Comparison of ENCODE assay signal across 14 cellular contexts in the genomic region with DNA sequence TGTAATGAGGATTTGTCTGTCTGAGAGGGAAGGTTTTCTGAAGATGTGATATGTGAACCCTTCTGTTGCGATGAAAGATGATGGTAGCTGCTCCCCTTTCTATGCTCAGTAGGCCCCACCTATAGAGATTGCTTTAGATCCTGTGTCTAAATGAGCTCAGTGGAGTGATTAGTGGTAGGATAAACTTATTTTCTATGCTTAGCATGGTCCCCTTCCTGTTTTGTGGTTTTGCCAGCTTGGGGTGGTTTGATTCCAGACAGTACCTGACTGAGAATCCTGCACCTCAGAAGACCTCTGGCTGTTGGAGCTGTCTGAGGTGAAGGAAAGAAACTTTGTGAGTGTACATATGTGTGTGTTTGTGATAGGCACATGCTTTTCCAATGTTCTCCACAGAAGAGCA. TPM values are rescaled to one million over a fixed set of nuclear protein-coding genes. Genes with fewer than 3 reads are reported as not detected.
DNase-seq lines count a peak whose midpoint lies in the region; ATAC-seq lines count a peak whose summit lies in the region.
"Had no signal": no experiment of that assay in that cellular context is flagged by ENCODE, and none has a peak within 500 bp of the region (broad histone marks: within the 10 kb centered on the region; RNA-seq: fewer than 3 reads in every experiment).

No MANE protein-coding gene starts in this region.

- H3K9me3 Mint-ChIP-seq in activated CD4-positive, alpha-beta T cell treated with anti-CD3 and anti-CD28 coated beads, Interleukin-2, amount 10 ng/mL, durations not matched to agents 7 days and 5 days, result no peaks in the 10 kb centered on the region
- H3K9me3 Mint-ChIP-seq in activated naive CD8-positive, alpha-beta T cell treated with anti-CD3 and anti-CD28 coated beads, Interleukin-2, amount 10 ng/mL, durations not matched to agents 7 days and 5 days, result no peaks in the 10 kb centered on the region
- no peaks in the 10 kb centered on the region for H3K9me3 Mint-ChIP-seq in natural killer cell treated with Interleukin-12 subunit alpha and Interleukin-12 subunit beta and Interleukin-15 and Interleukin-18, amount 100 ng/mL, for 72 hours

- no peaks in the 10 kb centered on the region for H3K27me3 Mint-ChIP-seq in activated CD4-positive, alpha-beta T cell treated with anti-CD3 and anti-CD28 coated beads, Interleukin-2, amount 10 ng/mL, durations not matched to agents 7 days and 5 days
- no peaks in the 10 kb centered on the region for H3K27me3 Mint-ChIP-seq in activated naive CD8-positive, alpha-beta T cell treated with anti-CD3 and anti-CD28 coated beads, Interleukin-2, amount 10 ng/mL, durations not matched to agents 7 days and 5 days
- H3K27me3 Mint-ChIP-seq in natural killer cell treated with Interleukin-12 subunit alpha and Interleukin-12 subunit beta and Interleukin-15 and Interleukin-18, amount 100 ng/mL, for 72 hours, result no peaks in the 10 kb centered on the region

- in situ Hi-C loops in KBM-7 (cut with MboI; ENCODE audit: low pct_unique_long_range_greater_than_20kb, low sequenced_read_pairs), result no loop called here

- no peak for DNase-seq in activated CD4-positive, alpha-beta T cell treated with anti-CD3 and anti-CD28 coated beads, Interleukin-2, amount 10 ng/mL, durations not matched to agents 7 days and 5 days
- DNase-seq in activated CD4-positive, alpha-beta T cell treated with anti-CD3 and anti-CD28 coated beads, Interleukin-2, amount 50 U/mL, for 48 hours, result no peak
- peak; percentile 42 for DNase-seq in KBM-7
- no peak for DNase-seq in activated naive CD8-positive, alpha-beta T cell treated with anti-CD3 and anti-CD28 coated beads, Interleukin-2, amount 10 ng/mL, durations not matched to agents 7 days and 5 days
- no peak for DNase-seq in natural killer cell treated with Interleukin-12 subunit alpha and Interleukin-12 subunit beta and Interleukin-15 and Interleukin-18, amount 100 ng/mL, for 72 hours (ENCODE audit: low spot score)
- no peak for DNase-seq in NCI-H1694 treated with DMSO at 0.1 percent for 48 hours (lab: John Stamatoyannopoulos, UW)
- DNase-seq: anterior cingulate cortex, hypothalamus, NCI-H187, SHP77, uterus had no signal

- CTCF ChIA-PET in activated CD4-positive, alpha-beta T cell treated with anti-CD3 and anti-CD28 coated beads, Interleukin-2, amount 10 ng/mL, durations not matched to agents 7 days and 5 days (lab: Charles Lee), result interaction anchor here (1.5 to 8.0 kb wide), 3 partner anchors 11 to 83 kb away, joined by 3 to 58 read pairs (median 6); no protein-coding TSS in a partner anchor

- peak overlapping the region; percentile 32 for H3K4me3 Mint-ChIP-seq in activated CD4-positive, alpha-beta T cell treated with anti-CD3 and anti-CD28 coated beads, Interleukin-2, amount 10 ng/mL, durations not matched to agents 7 days and 5 days
- peak overlapping the region; percentile 41 for H3K4me3 Mint-ChIP-seq in activated naive CD8-positive, alpha-beta T cell treated with anti-CD3 and anti-CD28 coated beads, Interleukin-2, amount 10 ng/mL, durations not matched to agents 7 days and 5 days
- peak overlapping the region; percentile 65 for H3K4me3 Mint-ChIP-seq in natural killer cell treated with Interleukin-12 subunit alpha and Interleukin-12 subunit beta and Interleukin-15 and Interleukin-18, amount 100 ng/mL, for 72 hours
- H3K4me3 Mint-ChIP-seq: mesothelial cell of epicardium had no signal

- peaks cover 58% of the 10 kb centered on the region for H3K36me3 Mint-ChIP-seq in activated CD4-positive, alpha-beta T cell treated with anti-CD3 and anti-CD28 coated beads, Interleukin-2, amount 10 ng/mL, durations not matched to agents 7 days and 5 days (ENCODE audit: low read depth)
- H3K36me3 Mint-ChIP-seq in activated naive CD8-positive, alpha-beta T cell treated with anti-CD3 and anti-CD28 coated beads, Interleukin-2, amount 10 ng/mL, durations not matched to agents 7 days and 5 days, result peaks cover 25% of the 10 kb centered on the region
- peaks cover 11% of the 10 kb centered on the region for H3K36me3 Mint-ChIP-seq in natural killer cell treated with Interleukin-12 subunit alpha and Interleukin-12 subunit beta and Interleukin-15 and Interleukin-18, amount 100 ng/mL, for 72 hours

- peak overlapping the region; percentile 68 for H3K27ac Mint-ChIP-seq in activated CD4-positive, alpha-beta T cell treated with anti-CD3 and anti-CD28 coated beads, Interleukin-2, amount 10 ng/mL, durations not matched to agents 7 days and 5 days
- peak overlapping the region; percentile 58 for H3K27ac Mint-ChIP-seq in activated naive CD8-positive, alpha-beta T cell treated with anti-CD3 and anti-CD28 coated beads, Interleukin-2, amount 10 ng/mL, durations not matched to agents 7 days and 5 days
- H3K27ac Mint-ChIP-seq in natural killer cell treated with Interleukin-12 subunit alpha and Interleukin-12 subunit beta and Interleukin-15 and Interleukin-18, amount 100 ng/mL, for 72 hours, result peak overlapping the region; percentile 90 to 94
- H3K27ac Mint-ChIP-seq: mesothelial cell of epicardium had no signal

- POLR2A ChIA-PET in activated CD4-positive, alpha-beta T cell treated with anti-CD3 and anti-CD28 coated beads, Interleukin-2, amount 10 ng/mL, durations not matched to agents 7 days and 5 days (lab: Charles Lee), result no interaction called here
- POLR2A ChIA-PET in activated naive CD8-positive, alpha-beta T cell treated with anti-CD3 and anti-CD28 coated beads, Interleukin-2, amount 10 ng/mL, durations not matched to agents 7 days and 5 days (lab: Charles Lee), result interaction anchor here (1.0 to 2.2 kb wide), 2 partner anchors 12 to 17 kb away, joined by 3 to 10 read pairs; no protein-coding TSS in a partner anchor

- peaks cover 86% of the 10 kb centered on the region for H3K4me1 Mint-ChIP-seq in activated CD4-positive, alpha-beta T cell treated with anti-CD3 and anti-CD28 coated beads, Interleukin-2, amount 10 ng/mL, durations not matched to agents 7 days and 5 days
- H3K4me1 Mint-ChIP-seq in activated naive CD8-positive, alpha-beta T cell treated with anti-CD3 and anti-CD28 coated beads, Interleukin-2, amount 10 ng/mL, durations not matched to agents 7 days and 5 days, result peaks cover 66% of the 10 kb centered on the region
- peaks cover 73 to 75% of the 10 kb centered on the region in 2 donors for H3K4me1 Mint-ChIP-seq in natural killer cell treated with Interleukin-12 subunit alpha and Interleukin-12 subunit beta and Interleukin-15 and Interleukin-18, amount 100 ng/mL, for 72 hours (ENCODE audit: low read depth in 2 of 2)
- H3K4me1 Mint-ChIP-seq: mesothelial cell of epicardium had no signal

- ATAC-seq in activated naive CD8-positive, alpha-beta T cell treated with anti-CD3 and anti-CD28 coated beads, Interleukin-2, amount 10 ng/mL, durations not matched to agents 7 days and 5 days (ENCODE audit: low read depth), result peak; percentile 28
- ATAC-seq in natural killer cell treated with Interleukin-12 subunit alpha and Interleukin-12 subunit beta and Interleukin-15 and Interleukin-18, amount 100 ng/mL, for 72 hours, result no peak
- ATAC-seq in HG02798 (IDR thresholded peaks at IDR 0.05; ENCODE audit: poor library complexity, unreplicated experiment) (no peak), GM18907 (IDR thresholded peaks at IDR 0.05; ENCODE audit: unreplicated experiment) (no peak)

RNA-seq across cellular contexts. Expression of gene MSN, which starts 17.7 kb away (rescaled TPM):
- 100 to 1,000 TPM; 617 to 728 TPM for total RNA-seq in activated CD4-positive, alpha-beta T cell treated with anti-CD3 and anti-CD28 coated beads, Interleukin-2, amount 10 ng/mL, durations not matched to agents 7 days and 5 days
- 100 to 1,000 TPM; 483 to 487 TPM for total RNA-seq in activated naive CD8-positive, alpha-beta T cell treated with anti-CD3 and anti-CD28 coated beads, Interleukin-2, amount 10 ng/mL, durations not matched to agents 7 days and 5 days
- 100 to 1,000 TPM; 392 to 703 TPM for total RNA-seq in natural killer cell treated with Interleukin-12 subunit alpha and Interleukin-12 subunit beta and Interleukin-15 and Interleukin-18, amount 100 ng/mL, for 72 hours
